ENCODE assay signal across 23 cellular contexts in genomic region chr15:78079296-78080087, GRCh38. TPM values are rescaled to one million over a fixed set of nuclear protein-coding genes. Genes with fewer than 3 reads are reported as not detected.
DNase-seq lines count a peak whose midpoint lies in the region; ATAC-seq and TF ChIP-seq lines count a peak whose summit lies in the region.
"Had no signal": no experiment of that assay in that cellular context is flagged by ENCODE, and none has a peak within 500 bp of the region (broad histone marks: within the 10 kb centered on the region; RNA-seq: fewer than 3 reads in every experiment).

No MANE protein-coding gene starts in this region.

- H2BK15ac ChIP-seq in neuronal stem cell (ENCODE audit: low read length) = no peak overlapping the region

- H4K8ac ChIP-seq in neuronal stem cell (ENCODE audit: low read depth, low read length) = no peak overlapping the region

- no peak overlapping the region for H2BK5ac ChIP-seq in neuronal stem cell (ENCODE audit: low read length)

- H3K9me2 ChIP-seq in hepatocyte (replicated peaks; ENCODE audit: insufficient read depth) = no peaks in the 10 kb centered on the region

- intact Hi-C loops in activated CD4-positive, alpha-beta memory T cell treated with anti-CD3 and anti-CD28 coated beads for 36 hours (cut with micrococcal nuclease) = no loop called here

- POLR2A ChIA-PET in activated CD4-positive, alpha-beta memory T cell treated with anti-CD3 and anti-CD28 coated beads for 36 hours (lab: Charles Lee) = no interaction called here
- POLR2A ChIA-PET in activated CD4-positive, alpha-beta memory T cell treated with anti-CD3 and anti-CD28 coated beads, Interleukin-2, amount 10 ng/mL, durations not matched to agents 7 days and 5 days (lab: Charles Lee) = interaction anchor here (1.1 to 1.5 kb wide), 3 partner anchors 10 to 29 kb away, joined by 3 to 4 read pairs (median 3); no protein-coding TSS in a partner anchor

- peaks cover 8% of the 10 kb centered on the region for H3K36me3 ChIP-seq in RWPE2 (ENCODE audit: low read depth)
- H3K36me3 ChIP-seq in hepatocyte (replicated peaks; ENCODE audit: insufficient read depth, low read depth) = no peaks in the 10 kb centered on the region
- no peaks in the 10 kb centered on the region for H3K36me3 ChIP-seq in neuronal stem cell (replicated peaks in 1 of 2; ENCODE audit: control insufficient read depth in 2 of 2, insufficient read depth in 2 of 2, low read length in 2 of 2)
- H3K36me3 ChIP-seq: left ventricle myocardium inferior had no signal

- H3K79me2 ChIP-seq in hepatocyte = peaks cover 25% of the 10 kb centered on the region

- H3K27me3 ChIP-seq in RWPE2 (ENCODE audit: insufficient read depth, poor library complexity, severe bottlenecking) (no peaks in the 10 kb centered on the region), hepatocyte (no peaks in the 10 kb centered on the region), neuronal stem cell (ENCODE audit: control insufficient read depth in 3 of 3, insufficient read depth in 3 of 3, low read depth in 1 of 3, low read length in 3 of 3) (peaks cover 0 to 35% (median 2%) of the 10 kb centered on the region in 3 experiments)
- H3K27me3 ChIP-seq: body of pancreas had no signal

- CTCF ChIA-PET in activated CD4-positive, alpha-beta memory T cell treated with anti-CD3 and anti-CD28 coated beads for 36 hours (lab: Charles Lee) = interaction anchor here (0.8 to 1.7 kb wide), 2 partner anchors 29 to 45 kb away, joined by 4 to 6 read pairs; no protein-coding TSS in a partner anchor
- CTCF ChIA-PET in activated CD4-positive, alpha-beta memory T cell treated with anti-CD3 and anti-CD28 coated beads, Interleukin-2, amount 10 ng/mL, durations not matched to agents 7 days and 5 days (lab: Charles Lee) = interaction anchor here (1.0 to 2.8 kb wide), 5 partner anchors 10 to 52 kb away, joined by 3 to 12 read pairs (median 3); no protein-coding TSS in a partner anchor

- no peak overlapping the region for H3K14ac ChIP-seq in neuronal stem cell (ENCODE audit: low read length)

- no peak overlapping the region for H3K18ac ChIP-seq in neuronal stem cell (ENCODE audit: low read length)

- H3K27ac ChIP-seq in RWPE2 (ENCODE audit: poor library complexity, severe bottlenecking) (no peak overlapping the region), hepatocyte (peak overlapping the region; percentile 53), neuronal stem cell (replicated peaks; ENCODE audit: low read length) (no peak overlapping the region)
- H3K27ac ChIP-seq: body of pancreas, left ventricle myocardium inferior, PC-9 had no signal

- H3K4me3 Mint-ChIP-seq in activated CD4-positive, alpha-beta memory T cell treated with anti-CD3 and anti-CD28 coated beads for 36 hours = no peak overlapping the region
- no peak overlapping the region for H3K4me3 Mint-ChIP-seq in activated CD4-positive, alpha-beta memory T cell treated with anti-CD3 and anti-CD28 coated beads, Interleukin-2, amount 10 ng/mL, durations not matched to agents 7 days and 5 days

- H3K4me2 ChIP-seq in hepatocyte = no peak overlapping the region
- no peak overlapping the region for H3K4me2 ChIP-seq in neuronal stem cell (ENCODE audit: insufficient read depth, low read length, poor library complexity, severe bottlenecking)
- H3K4me2 ChIP-seq: PC-9 had no signal

- peaks cover 35% of the 10 kb centered on the region for H3K4me1 Mint-ChIP-seq in activated CD4-positive, alpha-beta memory T cell treated with anti-CD3 and anti-CD28 coated beads for 36 hours (ENCODE audit: low read depth)
- H3K4me1 Mint-ChIP-seq in activated CD4-positive, alpha-beta memory T cell treated with anti-CD3 and anti-CD28 coated beads, Interleukin-2, amount 10 ng/mL, durations not matched to agents 7 days and 5 days = peaks cover 48% of the 10 kb centered on the region

- H3K4me3 ChIP-seq in RWPE2 (ENCODE audit: severe bottlenecking) = no peak overlapping the region
- H3K4me3 ChIP-seq in hepatocyte = no peak overlapping the region
- H3K4me3 ChIP-seq in neuronal stem cell (ENCODE audit: low read length in 2 of 2) = no peak overlapping the region
- H3K4me3 ChIP-seq: body of pancreas, left ventricle myocardium inferior, PC-9, skin epidermis had no signal

- H3K79me1 ChIP-seq in neuronal stem cell (ENCODE audit: low read depth, low read length) = no peaks in the 10 kb centered on the region

- no peak overlapping the region for H3K4ac ChIP-seq in neuronal stem cell (ENCODE audit: low read length)

- no peak overlapping the region for H2AK5ac ChIP-seq in neuronal stem cell (ENCODE audit: low read depth, low read length)

- no peaks in the 10 kb centered on the region for H3K27me3 Mint-ChIP-seq in activated CD4-positive, alpha-beta memory T cell treated with anti-CD3 and anti-CD28 coated beads for 36 hours
- no peaks in the 10 kb centered on the region for H3K27me3 Mint-ChIP-seq in activated CD4-positive, alpha-beta memory T cell treated with anti-CD3 and anti-CD28 coated beads, Interleukin-2, amount 10 ng/mL, durations not matched to agents 7 days and 5 days

- H3K9me3 Mint-ChIP-seq in activated CD4-positive, alpha-beta memory T cell treated with anti-CD3 and anti-CD28 coated beads for 36 hours = no peaks in the 10 kb centered on the region
- no peaks in the 10 kb centered on the region for H3K9me3 Mint-ChIP-seq in activated CD4-positive, alpha-beta memory T cell treated with anti-CD3 and anti-CD28 coated beads, Interleukin-2, amount 10 ng/mL, durations not matched to agents 7 days and 5 days

- no peak for DNase-seq in activated CD4-positive, alpha-beta memory T cell treated with anti-CD3 and anti-CD28 coated beads for 36 hours
- no peak for DNase-seq in activated CD4-positive, alpha-beta memory T cell treated with anti-CD3 and anti-CD28 coated beads, Interleukin-2, amount 10 ng/mL, durations not matched to agents 7 days and 5 days
- DNase-seq in RWPE2 (ENCODE audit: low spot score) (peak; percentile 60), hepatocyte (ENCODE audit: low spot score) (no peak), neuronal stem cell (ENCODE audit: low spot score) (no peak), HUDEP-2 (lab: John Stamatoyannopoulos, UW; ENCODE audit: unreplicated experiment in 76 of 76) (no peak), RPMI8226 (no peak)
- DNase-seq: Caco-2; effector memory CD4-positive, alpha-beta T cell; foreskin melanocyte; left ventricle myocardium inferior; NCI-H2081 treated with DMSO at 0.1 percent for 48 hours; NCI-H446 treated with DMSO at 0.1 percent for 48 hours; PC-9; stimulated activated CD4-positive, alpha-beta T cell treated with anti-CD3 and anti-CD28 coated beads, Interleukin-1b, Interleukin-23, amount 100 ng/mL, for 48 hours; T-helper 1 cell had no signal

- no peak overlapping the region for H4K91ac ChIP-seq in neuronal stem cell (ENCODE audit: low read depth, low read length, poor library complexity)

- H4K20me1 ChIP-seq in hepatocyte (ENCODE audit: insufficient read depth, poor library complexity, severe bottlenecking) = no peaks in the 10 kb centered on the region

- peak overlapping the region; percentile 54 for H3K27ac Mint-ChIP-seq in activated CD4-positive, alpha-beta memory T cell treated with anti-CD3 and anti-CD28 coated beads for 36 hours
- no peak overlapping the region for H3K27ac Mint-ChIP-seq in activated CD4-positive, alpha-beta memory T cell treated with anti-CD3 and anti-CD28 coated beads, Interleukin-2, amount 10 ng/mL, durations not matched to agents 7 days and 5 days

- WGBS in hepatocyte (ENCODE audit: low lambda C conversion rate, missing lambda C conversion rate) = 86% methylated on average over 11 of the region's 11 CpGs
- no CpG with 5 or more reads among the region's 11 CpGs for WGBS in neuronal stem cell (ENCODE audit: extremely low coverage in 2 of 2, insufficient read length in 2 of 2, insufficient replicate concordance in 1 of 2), 2 donors

- ATAC-seq in RWPE2 (ENCODE audit: low read depth) = no peak
- no peak for ATAC-seq in GM18511 (IDR thresholded peaks at IDR 0.05; ENCODE audit: unreplicated experiment)
- ATAC-seq: body of pancreas, esophagus mucosa had no signal

- H3K4me1 ChIP-seq in RWPE2 (ENCODE audit: insufficient read depth, poor library complexity, severe bottlenecking) = peaks cover 16% of the 10 kb centered on the region
- peaks cover 35% of the 10 kb centered on the region for H3K4me1 ChIP-seq in hepatocyte (ENCODE audit: insufficient read depth)
- H3K4me1 ChIP-seq in neuronal stem cell (ENCODE audit: control insufficient read depth in 2 of 2, insufficient read depth in 1 of 2, low read depth in 1 of 2, low read length in 2 of 2) = peaks cover 10 to 11% of the 10 kb centered on the region in 2 donors

- no peak for TF ChIP-seq CTCF in RWPE2 (IDR thresholded peaks at IDR 0.05; ENCODE audit: poor library complexity, severe bottlenecking)
- no peak for TF ChIP-seq CTCF in hepatocyte (IDR thresholded peaks at IDR 0.05; ENCODE audit: poor library complexity)

- H3K23ac ChIP-seq in neuronal stem cell (ENCODE audit: low read depth, low read length, poor library complexity) = no peak overlapping the region

- H2AFZ ChIP-seq in hepatocyte (no peak overlapping the region), neuronal stem cell (ENCODE audit: low read length) (peak overlapping the region; percentile 8)
- H2AFZ ChIP-seq: PC-9 had no signal

- H2BK12ac ChIP-seq in neuronal stem cell (ENCODE audit: low read length) = no peak overlapping the region

- H2BK120ac ChIP-seq in neuronal stem cell (ENCODE audit: low read depth, low read length) = no peak overlapping the region

- no peak overlapping the region for H3K9ac ChIP-seq in neuronal stem cell (ENCODE audit: low read depth, low read length, poor library complexity)

- H3K9me3 ChIP-seq in RWPE2 (ENCODE audit: severe bottlenecking) (no peaks in the 10 kb centered on the region), hepatocyte (ENCODE audit: low read depth) (no peaks in the 10 kb centered on the region), neuronal stem cell (replicated peaks in 1 of 2; ENCODE audit: control insufficient read depth in 2 of 2, insufficient read depth in 1 of 2, low read depth in 1 of 2, low read length in 2 of 2) (no peaks in the 10 kb centered on the region)
- H3K9me3 ChIP-seq: body of pancreas, Caco-2, left ventricle myocardium inferior had no signal

- peaks cover 4% of the 10 kb centered on the region for H3K36me3 Mint-ChIP-seq in activated CD4-positive, alpha-beta memory T cell treated with anti-CD3 and anti-CD28 coated beads for 36 hours
- H3K36me3 Mint-ChIP-seq in activated CD4-positive, alpha-beta memory T cell treated with anti-CD3 and anti-CD28 coated beads, Interleukin-2, amount 10 ng/mL, durations not matched to agents 7 days and 5 days (ENCODE audit: low read depth) = peaks cover 19% of the 10 kb centered on the region

RNA-seq across cellular contexts. Expression of gene TBC1D2B, which starts 2.0 kb away (rescaled TPM):
- total RNA-seq in activated CD4-positive, alpha-beta memory T cell treated with anti-CD3 and anti-CD28 coated beads for 36 hours = 10 to 100 TPM; 47.9 to 57.8 TPM
- total RNA-seq in activated CD4-positive, alpha-beta memory T cell treated with anti-CD3 and anti-CD28 coated beads, Interleukin-2, amount 10 ng/mL, durations not matched to agents 7 days and 5 days = 100 to 1,000 TPM in 1 of 2 experiments, 10 to 100 TPM in 1; 97.1 to 101 TPM
- 33.8 and 38.4 TPM in 2 replicates for total RNA-seq in hepatocyte
- polyA plus RNA-seq in hepatocyte = 24.8 and 29.3 TPM in 2 replicates
- polyA plus RNA-seq in neuronal stem cell (2013, experiment 1 of 2) = 8.2 TPM
- 8.4 TPM for polyA plus RNA-seq in neuronal stem cell (2013, experiment 2 of 2)

RNA-seq across cellular contexts. Expression of gene SH2D7, which starts 12.9 kb away (rescaled TPM):
- total RNA-seq in activated CD4-positive, alpha-beta memory T cell treated with anti-CD3 and anti-CD28 coated beads for 36 hours = not detected
- not detected for total RNA-seq in activated CD4-positive, alpha-beta memory T cell treated with anti-CD3 and anti-CD28 coated beads, Interleukin-2, amount 10 ng/mL, durations not matched to agents 7 days and 5 days
- total RNA-seq in hepatocyte = not detected in 2 replicates
- 0.22 TPM in 1 of 2 replicates, not detected in the other for polyA plus RNA-seq in hepatocyte
- not detected for polyA plus RNA-seq in neuronal stem cell (2013, experiment 1 of 2)
- polyA plus RNA-seq in neuronal stem cell (2013, experiment 2 of 2) = not detected
- total RNA-seq: body of pancreas, Caco-2, esophagus mucosa, left ventricle myocardium inferior, M059J, mononuclear cell, PC-9, ureter had no signal

RNA-seq across cellular contexts. Expression of gene CIB2, which starts 51.8 kb away (rescaled TPM):
- total RNA-seq in activated CD4-positive, alpha-beta memory T cell treated with anti-CD3 and anti-CD28 coated beads for 36 hours = 1 to 10 TPM; 2.0 to 2.2 TPM
- total RNA-seq in activated CD4-positive, alpha-beta memory T cell treated with anti-CD3 and anti-CD28 coated beads, Interleukin-2, amount 10 ng/mL, durations not matched to agents 7 days and 5 days = 1 to 10 TPM in 1 of 2 experiments, under 1 TPM in 1; 0.91 to 1.1 TPM
- total RNA-seq in hepatocyte = 48.9 and 68.9 TPM in 2 replicates
- polyA plus RNA-seq in hepatocyte = 40.5 and 46.3 TPM in 2 replicates
- 47.7 TPM for polyA plus RNA-seq in neuronal stem cell (2013, experiment 1 of 2)
- polyA plus RNA-seq in neuronal stem cell (2013, experiment 2 of 2) = 46.0 TPM

Comparison
In these comparisons a context has a peak if more than half of its experiments do, and no peak if none do; other contexts are left out.
1. RNA of gene CIB2, which starts 51.8 kb away (total RNA-seq): 48.9 to 68.9 TPM in hepatocyte; 2.0 to 2.2 TPM in activated CD4-positive, alpha-beta memory T cell treated with anti-CD3 and anti-CD28 coated beads for 36 hours and 0.91 to 1.1 TPM in activated CD4-positive, alpha-beta memory T cell treated with anti-CD3 and anti-CD28 coated beads, Interleukin-2, amount 10 ng/mL, durations not matched to agents 7 days and 5 days; every median in the first group is over 10 times any median in the second.